In genomic region chr15:40160689-40161688, GRCh38 we compare ENCODE assay signal across 8 cellular contexts. TPM values are rescaled to one million over a fixed set of nuclear protein-coding genes. Genes with fewer than 3 reads are reported as not detected.
DNase-seq lines count a peak whose midpoint lies in the region; ATAC-seq, FAIRE-seq and TF ChIP-seq lines count a peak whose summit lies in the region.

TSS of gene BUB1B (plus strand) at chr15:40161069. CDS start at chr15:40161221, 152 bp downstream.

- DNase-seq in AML-193 (lab: John Stamatoyannopoulos, UW) (peak; percentile 87 to 92), NCI-H446 (lab: John Stamatoyannopoulos, UW) (peak; percentile 80 to 93), cerebellar cortex (ENCODE audit: low spot score) (peak; percentile 97), kidney (peak; percentile 95)
- DNase-seq in activated CD4-positive, CD25-positive, alpha-beta regulatory T cell (lab: John Stamatoyannopoulos, UW), result peak; percentile 77 to 85 (median 83)
- DNase-seq in stimulated activated CD4-positive, alpha-beta T cell treated with anti-CD3 and anti-CD28 coated beads, Interleukin-15, amount 100 ng/mL, for 1 hour (ENCODE audit: low read depth in 1 of 2, low spot score in 1 of 2), result peak; percentile 82

- peaks cover 0 to 7% of the 10 kb centered on the region in 2 donors for H3K4me1 ChIP-seq in kidney (ENCODE audit: control insufficient read depth in 1 of 2, insufficient read depth in 1 of 2, low read depth in 1 of 2, low read length in 2 of 2)

- peak within 1 kb of the TSS; percentile 63 to 78 for H3K4me3 ChIP-seq in kidney (ENCODE audit: low read length in 2 of 2)

- no peak within 1 kb of the TSS for H3K27ac ChIP-seq in kidney (ENCODE audit: low read depth in 2 of 2, low read length in 2 of 2)

- peak; percentile 1 for TF ChIP-seq CTCF in kidney (IDR thresholded peaks at IDR 0.05; ENCODE audit: borderline replicate concordance, extremely low read depth, insufficient read depth)

- FAIRE-seq in kidney (lab: Jason Lieb, UNC), result peak; percentile 50

- intact Hi-C loops in kidney (cut with DNase I), result no loop called here

- H3K36me3 ChIP-seq in kidney (ENCODE audit: control insufficient read depth in 1 of 2, insufficient read depth in 2 of 2, low read length in 2 of 2), result no peaks in the 10 kb centered on the region

- ATAC-seq in GM19043 (IDR thresholded peaks at IDR 0.05; ENCODE audit: low read depth, unreplicated experiment) (peak; percentile 87), HG03342 (IDR thresholded peaks at IDR 0.05; ENCODE audit: unreplicated experiment) (peak; percentile 82)

- H3K9me3 ChIP-seq in kidney (ENCODE audit: control insufficient read depth in 1 of 2, low read length in 2 of 2), result no peaks in the 10 kb centered on the region

- H3K9ac ChIP-seq in kidney (ENCODE audit: low read length in 2 of 2), result peak within 1 kb of the TSS in 1 of 2 donors; percentile 31

RNA-seq across cellular contexts. Expression of gene BUB1B, which starts in this region (rescaled TPM):
- 0.94 TPM for total RNA-seq in kidney
- polyA plus RNA-seq in kidney (ENCODE audit: insufficient read depth, low read depth, low replicate concordance), result 0.69 TPM

Comparison
In these comparisons a context has a peak if more than half of its experiments do, and no peak if none do; other contexts are left out.
1. Peak in DNase-seq and H3K4me3 ChIP-seq in kidney; RNA of the gene not detected or under 1 TPM.